In genomic region chr1:206005761-206006160, GRCh38 we compare ENCODE assay signal across 27 cellular contexts. TPM values are rescaled to one million over a fixed set of nuclear protein-coding genes. Genes with fewer than 3 reads are reported as not detected.
A peak's percentile ranks its signal among the peaks of the same experiment; 100 is the strongest.
DNase-seq lines count a peak whose midpoint lies in the region; ATAC-seq and TF ChIP-seq lines count a peak whose summit lies in the region.
"Had no signal": no experiment of that assay in that cellular context is flagged by ENCODE, and none has a peak within 500 bp of the region (broad histone marks: within the 10 kb centered on the region; RNA-seq: fewer than 3 reads in every experiment).

No MANE protein-coding gene starts in this region.

- H3K36me3 ChIP-seq in mucosa of stomach (ENCODE audit: control insufficient read depth, insufficient read depth, low read length) = no peaks in the 10 kb centered on the region
- H3K36me3 ChIP-seq: heart right ventricle, pancreas, tibial nerve had no signal

- no peak for ATAC-seq in activated T-cell treated with anti-CD3 and anti-CD28 coated beads, Interleukin-2, amount 50 U/mL, for 72 hours (replicated peaks in 1 of 2)
- ATAC-seq: natural killer cell had no signal

- peak; percentile 55 for DNase-seq in CD14-positive monocyte (ENCODE audit: low spot score)
- peak; percentile 20 for DNase-seq in HT-29 (ENCODE audit: low spot score)
- no peak for DNase-seq in stimulated activated naive CD4-positive, alpha-beta T cell (lab: John Stamatoyannopoulos, UW)
- no peak for DNase-seq in midbrain (lab: John Stamatoyannopoulos, UW)
- DNase-seq in activated T-cell treated with anti-CD3 and anti-CD28 coated beads, Interleukin-2, amount 50 U/mL, for 72 hours = no peak
- DNase-seq in GF-D8 (lab: John Stamatoyannopoulos, UW) = no peak
- DNase-seq: activated CD4-positive, alpha-beta T cell treated with anti-CD3 and anti-CD28 coated beads for 4 hours; activated naive CD8-positive, alpha-beta T cell treated with anti-CD3 and anti-CD28 coated beads, Interleukin-2, amount 10 ng/mL, durations not matched to agents 7 days and 5 days; cerebellar nuclear complex; effector CD4-positive, alpha-beta T cell; foreskin fibroblast; heart right ventricle; natural killer cell; NCI-H1694 treated with DMSO at 0.1 percent for 48 hours; NCI-H2171 treated with DMSO at 0.1 percent for 48 hours; NCI-H524 treated with DMSO at 0.1 percent for 48 hours had no signal

- peaks cover 60% of the 10 kb centered on the region for H3K4me1 Mint-ChIP-seq in CD14-positive monocyte
- peaks cover 69% of the 10 kb centered on the region for H3K4me1 Mint-ChIP-seq in brain
- peaks cover 30% of the 10 kb centered on the region for H3K4me1 Mint-ChIP-seq in activated T-cell treated with anti-CD3 and anti-CD28 coated beads, Interleukin-2, amount 50 U/mL, for 72 hours (ENCODE audit: low read depth)
- H3K4me1 Mint-ChIP-seq: natural killer cell had no signal

- intact Hi-C loops in CD14-positive monocyte (cut with micrococcal nuclease) = no loop called here

- H3K36me3 Mint-ChIP-seq in CD14-positive monocyte (no peaks in the 10 kb centered on the region), brain (no peaks in the 10 kb centered on the region)
- no peaks in the 10 kb centered on the region for H3K36me3 Mint-ChIP-seq in activated T-cell treated with anti-CD3 and anti-CD28 coated beads, Interleukin-2, amount 50 U/mL, for 72 hours (ENCODE audit: insufficient read depth in 2 of 2)
- H3K36me3 Mint-ChIP-seq: activated naive CD8-positive, alpha-beta T cell treated with anti-CD3 and anti-CD28 coated beads, Interleukin-2, amount 10 ng/mL, durations not matched to agents 7 days and 5 days; natural killer cell had no signal

- H3K4me3 ChIP-seq in mucosa of stomach (ENCODE audit: low read length) = no peak overlapping the region
- H3K4me3 ChIP-seq: heart right ventricle, pancreas, tibial nerve had no signal

- H3K9me3 Mint-ChIP-seq in CD14-positive monocyte (no peaks in the 10 kb centered on the region), brain (no peaks in the 10 kb centered on the region)
- H3K9me3 Mint-ChIP-seq in activated T-cell treated with anti-CD3 and anti-CD28 coated beads, Interleukin-2, amount 50 U/mL, for 72 hours = peaks cover 2 to 6% of the 10 kb centered on the region in 2 donors
- H3K9me3 Mint-ChIP-seq: activated naive CD8-positive, alpha-beta T cell treated with anti-CD3 and anti-CD28 coated beads, Interleukin-2, amount 10 ng/mL, durations not matched to agents 7 days and 5 days; activated T-helper 2 cell treated with anti-CD3 and anti-CD28 coated beads, Interferon-gamma antibody, Interleukin-2, Interleukin-4, amounts not matched to agents 10 μg/mL and 5 μg/mL and 100 μg/mL, durations not matched to agents 14 hours and 24 hours and 36 hours; natural killer cell; stimulated activated naive CD8-positive, alpha-beta T cell treated with anti-CD3 and anti-CD28 coated beads, Interleukin-15, Interleukin-2, amounts not matched to agents 100 ng/mL and 50 ng/mL, for 24 hours had no signal

- H3K27ac Mint-ChIP-seq in CD14-positive monocyte = peak overlapping the region in 5 of 7 donors; percentile 0 to 68 (median 12)
- H3K27ac Mint-ChIP-seq in brain = peak overlapping the region in 4 of 5 experiments; percentile 73 to 91 (median 81)
- no peak overlapping the region for H3K27ac Mint-ChIP-seq in activated T-cell treated with anti-CD3 and anti-CD28 coated beads, Interleukin-2, amount 50 U/mL, for 72 hours
- H3K27ac Mint-ChIP-seq: activated naive CD8-positive, alpha-beta T cell treated with anti-CD3 and anti-CD28 coated beads, Interleukin-2, amount 10 ng/mL, durations not matched to agents 7 days and 5 days; activated T-helper 2 cell treated with anti-CD3 and anti-CD28 coated beads, Interferon-gamma antibody, Interleukin-2, Interleukin-4, amounts not matched to agents 10 μg/mL and 5 μg/mL and 100 μg/mL, durations not matched to agents 14 hours and 24 hours and 36 hours; natural killer cell; stimulated activated naive CD8-positive, alpha-beta T cell treated with anti-CD3 and anti-CD28 coated beads, Interleukin-15, Interleukin-2, amounts not matched to agents 100 ng/mL and 50 ng/mL, for 24 hours had no signal

- H3K27me3 ChIP-seq in mucosa of stomach (ENCODE audit: control insufficient read depth, insufficient read depth, low read length) = no peaks in the 10 kb centered on the region
- H3K27me3 ChIP-seq: heart right ventricle, pancreas, tibial nerve had no signal

- peak overlapping the region; percentile 52 for H3K9ac ChIP-seq in mucosa of stomach (ENCODE audit: low read length)

- H3K9me3 ChIP-seq in mucosa of stomach (ENCODE audit: control insufficient read depth, low read length) = no peaks in the 10 kb centered on the region
- H3K9me3 ChIP-seq: heart right ventricle, pancreas, tibial nerve had no signal

- peaks cover 58% of the 10 kb centered on the region for H3K4me1 ChIP-seq in mucosa of stomach (ENCODE audit: control insufficient read depth, insufficient read depth, low read length)
- H3K4me1 ChIP-seq: pancreas had no signal

- H3K27me3 Mint-ChIP-seq in CD14-positive monocyte (ENCODE audit: low read depth in 3 of 3) = no peaks in the 10 kb centered on the region
- no peaks in the 10 kb centered on the region for H3K27me3 Mint-ChIP-seq in brain
- H3K27me3 Mint-ChIP-seq in activated T-cell treated with anti-CD3 and anti-CD28 coated beads, Interleukin-2, amount 50 U/mL, for 72 hours (ENCODE audit: low read depth) = peaks cover 28% of the 10 kb centered on the region
- H3K27me3 Mint-ChIP-seq: activated naive CD8-positive, alpha-beta T cell treated with anti-CD3 and anti-CD28 coated beads, Interleukin-2, amount 10 ng/mL, durations not matched to agents 7 days and 5 days had no signal

- H3K4me3 Mint-ChIP-seq in CD14-positive monocyte (no peak overlapping the region), brain (no peak overlapping the region)
- H3K4me3 Mint-ChIP-seq in activated T-cell treated with anti-CD3 and anti-CD28 coated beads, Interleukin-2, amount 50 U/mL, for 72 hours = no peak overlapping the region
- H3K4me3 Mint-ChIP-seq: activated naive CD8-positive, alpha-beta T cell treated with anti-CD3 and anti-CD28 coated beads, Interleukin-2, amount 10 ng/mL, durations not matched to agents 7 days and 5 days; natural killer cell; stimulated activated naive CD8-positive, alpha-beta T cell treated with anti-CD3 and anti-CD28 coated beads, Interleukin-15, Interleukin-2, amounts not matched to agents 100 ng/mL and 50 ng/mL, for 24 hours had no signal

- TF ChIP-seq CTCF in CD14-positive monocyte (IDR thresholded peaks at IDR 0.05) (no peak), brain (conservative IDR thresholded peaks at IDR 0.05) (no peak)

RNA-seq across cellular contexts. Expression of gene RAB7B, which starts 2.6 kb away (rescaled TPM):
- polyA plus RNA-seq in CD14-positive monocyte = under 1 TPM; 0.41 to 0.52 TPM
- total RNA-seq in HT-29 (2014; rRNA removed; shearing (Covaris generic)) = 9.0 and 10.5 TPM in 2 replicates
- polyA plus RNA-seq in brain (ENCODE audit: insufficient read depth, low read depth, low replicate concordance) = 1.2 TPM
- not detected for total RNA-seq in activated T-cell treated with anti-CD3 and anti-CD28 coated beads, Interleukin-2, amount 50 U/mL, for 72 hours
- total RNA-seq: activated T-helper 2 cell treated with anti-CD3 and anti-CD28 coated beads, Interferon-gamma antibody, Interleukin-2, Interleukin-4, amounts not matched to agents 10 μg/mL and 5 μg/mL and 100 μg/mL, durations not matched to agents 14 hours and 24 hours and 36 hours; epithelial cell of proximal tubule; T-helper 1 cell treated with Interleukin-12 subunit alpha and Interleukin-12 subunit beta and Interleukin-4 antibody, amounts not matched to agents 30 ng/mL and 1 ng/mL, for 36 hours had no signal

RNA-seq across cellular contexts. Expression of gene CTSE, which starts 17.9 kb away (rescaled TPM):
- not detected for polyA plus RNA-seq in CD14-positive monocyte
- 6.6 and 9.1 TPM in 2 replicates for total RNA-seq in HT-29 (2014; rRNA removed; shearing (Covaris generic))
- not detected for polyA plus RNA-seq in brain (ENCODE audit: insufficient read depth, low read depth, low replicate concordance)
- total RNA-seq in activated T-cell treated with anti-CD3 and anti-CD28 coated beads, Interleukin-2, amount 50 U/mL, for 72 hours = not detected
- total RNA-seq: activated naive CD8-positive, alpha-beta T cell treated with anti-CD3 and anti-CD28 coated beads, Interleukin-2, amount 10 ng/mL, durations not matched to agents 7 days and 5 days; activated T-helper 2 cell treated with anti-CD3 and anti-CD28 coated beads, Interferon-gamma antibody, Interleukin-2, Interleukin-4, amounts not matched to agents 10 μg/mL and 5 μg/mL and 100 μg/mL, durations not matched to agents 14 hours and 24 hours and 36 hours; astrocyte; epithelial cell of proximal tubule; heart right ventricle; natural killer cell; SK-MEL-5; T-helper 1 cell treated with Interleukin-12 subunit alpha and Interleukin-12 subunit beta and Interleukin-4 antibody, amounts not matched to agents 30 ng/mL and 1 ng/mL, for 36 hours; tibial nerve had no signal
- polyA plus RNA-seq: AG04450 had no signal

RNA-seq across cellular contexts. Expression of gene RHEX, which starts 47.2 kb away (rescaled TPM):
- polyA plus RNA-seq in CD14-positive monocyte (not detected), brain (ENCODE audit: insufficient read depth, low read depth, low replicate concordance) (not detected)
- not detected in 2 replicates for total RNA-seq in HT-29 (2014; rRNA removed; shearing (Covaris generic))
- not detected for total RNA-seq in activated T-cell treated with anti-CD3 and anti-CD28 coated beads, Interleukin-2, amount 50 U/mL, for 72 hours
- total RNA-seq: activated naive CD8-positive, alpha-beta T cell treated with anti-CD3 and anti-CD28 coated beads, Interleukin-2, amount 10 ng/mL, durations not matched to agents 7 days and 5 days; activated T-helper 2 cell treated with anti-CD3 and anti-CD28 coated beads, Interferon-gamma antibody, Interleukin-2, Interleukin-4, amounts not matched to agents 10 μg/mL and 5 μg/mL and 100 μg/mL, durations not matched to agents 14 hours and 24 hours and 36 hours; astrocyte; SK-MEL-5; T-helper 1 cell treated with Interleukin-12 subunit alpha and Interleukin-12 subunit beta and Interleukin-4 antibody, amounts not matched to agents 30 ng/mL and 1 ng/mL, for 36 hours had no signal
- polyA plus RNA-seq: AG04450 had no signal

Comparison
In these comparisons a context has a peak if more than half of its experiments do, and no peak if none do; other contexts are left out.
1. DNase-seq: peak in CD14-positive monocyte (single experiment) and HT-29 (single experiment); none in stimulated activated naive CD4-positive, alpha-beta T cell (0 of 6), midbrain (single experiment), activated T-cell treated with anti-CD3 and anti-CD28 coated beads, Interleukin-2, amount 50 U/mL, for 72 hours (0 of 2) and GF-D8 (single experiment).
2. RNA of gene RAB7B, which starts 2.6 kb away (total RNA-seq): 9.0 to 10.5 TPM in HT-29; not detected in activated T-cell treated with anti-CD3 and anti-CD28 coated beads, Interleukin-2, amount 50 U/mL, for 72 hours; every median in the first group is over 10 times any median in the second.